Comparison of ENCODE assay signal across 19 cellular contexts in genomic region chrX:150896632-150897031, GRCh38. TPM values are rescaled to one million over a fixed set of nuclear protein-coding genes. Genes with fewer than 3 reads are reported as not detected.
DNase-seq lines count a peak whose midpoint lies in the region; ATAC-seq, FAIRE-seq and TF ChIP-seq lines count a peak whose summit lies in the region.
"Had no signal": no experiment of that assay in that cellular context is flagged by ENCODE, and none has a peak within 500 bp of the region (broad histone marks: within the 10 kb centered on the region; RNA-seq: fewer than 3 reads in every experiment).

No MANE protein-coding gene starts in this region.

- no peaks in the 10 kb centered on the region for H3K79me2 ChIP-seq in neural cell (replicated peaks; ENCODE audit: insufficient read depth, low read length)

- CTCF ChIA-PET in activated CD4-positive, alpha-beta memory T cell treated with anti-CD3 and anti-CD28 coated beads, Interleukin-2, amount 10 ng/mL, durations not matched to agents 7 days and 5 days (lab: Charles Lee), result no interaction called here
- CTCF ChIA-PET in activated CD4-positive, alpha-beta memory T cell treated with anti-CD3 and anti-CD28 coated beads for 36 hours (lab: Charles Lee), result interaction anchor here (1.4 kb wide), 1 partner anchor 124 kb away, joined by 5 read pairs; no protein-coding TSS in a partner anchor
- CTCF ChIA-PET in HEK293T (lab: Yijun Ruan, JAX), result no interaction called here

- H4K20me1 ChIP-seq in neural cell (ENCODE audit: insufficient read depth), result no peaks in the 10 kb centered on the region

- peaks cover 13% of the 10 kb centered on the region for H3K4me1 Mint-ChIP-seq in activated CD4-positive, alpha-beta memory T cell treated with anti-CD3 and anti-CD28 coated beads, Interleukin-2, amount 10 ng/mL, durations not matched to agents 7 days and 5 days
- H3K4me1 Mint-ChIP-seq in activated CD4-positive, alpha-beta memory T cell treated with anti-CD3 and anti-CD28 coated beads for 36 hours (ENCODE audit: low read depth), result peaks cover 13% of the 10 kb centered on the region
- peaks cover 5% of the 10 kb centered on the region for H3K4me1 Mint-ChIP-seq in activated T-helper 17 cell treated with anti-CD3 and anti-CD28 coated beads, Interleukin-2, amount 50 U/mL, for 72 hours
- H3K4me1 Mint-ChIP-seq in T-helper 2 cell treated with Interferon-gamma antibody and Interleukin-4, amounts not matched to agents 5 μg/mL and 100 μg/mL, for 36 hours (ENCODE audit: low read depth), result peaks cover 2% of the 10 kb centered on the region

- H3K27me3 Mint-ChIP-seq in activated CD4-positive, alpha-beta memory T cell treated with anti-CD3 and anti-CD28 coated beads, Interleukin-2, amount 10 ng/mL, durations not matched to agents 7 days and 5 days, result peaks cover 5% of the 10 kb centered on the region
- no peaks in the 10 kb centered on the region for H3K27me3 Mint-ChIP-seq in activated CD4-positive, alpha-beta memory T cell treated with anti-CD3 and anti-CD28 coated beads for 36 hours
- H3K27me3 Mint-ChIP-seq in activated T-helper 17 cell treated with anti-CD3 and anti-CD28 coated beads, Interleukin-2, amount 50 U/mL, for 72 hours, result no peaks in the 10 kb centered on the region
- H3K27me3 Mint-ChIP-seq in T-helper 2 cell treated with Interferon-gamma antibody and Interleukin-4, amounts not matched to agents 5 μg/mL and 100 μg/mL, for 36 hours (ENCODE audit: low read depth), result peaks cover 12% of the 10 kb centered on the region

- no peak for TF ChIP-seq EP300 in neural cell (conservative IDR thresholded peaks at IDR 0.05; ENCODE audit: poor library complexity, severe bottlenecking)

- DNase-seq in activated CD4-positive, alpha-beta memory T cell treated with anti-CD3 and anti-CD28 coated beads, Interleukin-2, amount 10 ng/mL, durations not matched to agents 7 days and 5 days, result no peak
- DNase-seq in activated CD4-positive, alpha-beta memory T cell treated with anti-CD3 and anti-CD28 coated beads for 36 hours, result no peak
- no peak for DNase-seq in GM12891 (ENCODE audit: insufficient read length, low spot score)
- DNase-seq in HEK293T (ENCODE audit: extremely low spot score), result no peak
- no peak for DNase-seq in T-helper 2 cell treated with Interferon-gamma antibody and Interleukin-4, amounts not matched to agents 5 μg/mL and 100 μg/mL, for 36 hours (ENCODE audit: low spot score)
- no peak for DNase-seq in NOMO-1 treated with DMSO at 0.1 percent for 48 hours (lab: John Stamatoyannopoulos, UW; ENCODE audit: unreplicated experiment)
- DNase-seq: 8988T, DMS 273 treated with DMSO at 0.1 percent for 48 hours, EL, IMR-90, NCI-H1436, NCI-H2029 treated with DMSO at 0.1 percent for 48 hours, NCI-H510A had no signal

- H3K36me3 ChIP-seq in neural cell (ENCODE audit: insufficient read depth, low read length), result no peaks in the 10 kb centered on the region
- H3K36me3 ChIP-seq: BLaER1 treated with 17β-estradiol and CSF1 and Interleukin-3, amounts not matched to agents 10 nM and 100 nM; SJSA1 had no signal

- FAIRE-seq in GM12891 (lab: Jason Lieb, UNC), result peak; percentile 43
- FAIRE-seq: H1 had no signal

- no peak overlapping the region for H3K27ac ChIP-seq in neural cell (ENCODE audit: low read length)
- H3K27ac ChIP-seq: BLaER1 treated with 17β-estradiol and CSF1 and Interleukin-3, amounts not matched to agents 10 nM and 100 nM; RWPE1; SJSA1 had no signal

- no peak for TF ChIP-seq RAD21 in neural cell (conservative IDR thresholded peaks at IDR 0.05)

- H3K4me3 ChIP-seq in neural cell (ENCODE audit: low read length), result peak overlapping the region; percentile 73
- H3K4me3 ChIP-seq: SJSA1 had no signal

- POLR2A ChIA-PET in activated CD4-positive, alpha-beta memory T cell treated with anti-CD3 and anti-CD28 coated beads, Interleukin-2, amount 10 ng/mL, durations not matched to agents 7 days and 5 days (lab: Charles Lee), result interaction anchor here (1.9 kb wide), 1 partner anchor 86 kb away, joined by 10 read pairs; the partner anchor contains the start of gene HMGB3
- POLR2A ChIA-PET in activated CD4-positive, alpha-beta memory T cell treated with anti-CD3 and anti-CD28 coated beads for 36 hours (lab: Charles Lee), result no interaction called here
- POLR2A ChIA-PET in HEK293T (lab: Yijun Ruan, JAX), result no interaction called here

- no peak overlapping the region for H3K27ac Mint-ChIP-seq in activated CD4-positive, alpha-beta memory T cell treated with anti-CD3 and anti-CD28 coated beads, Interleukin-2, amount 10 ng/mL, durations not matched to agents 7 days and 5 days
- no peak overlapping the region for H3K27ac Mint-ChIP-seq in activated CD4-positive, alpha-beta memory T cell treated with anti-CD3 and anti-CD28 coated beads for 36 hours
- H3K27ac Mint-ChIP-seq in activated T-helper 17 cell treated with anti-CD3 and anti-CD28 coated beads, Interleukin-2, amount 50 U/mL, for 72 hours, result no peak overlapping the region
- H3K27ac Mint-ChIP-seq in T-helper 2 cell treated with Interferon-gamma antibody and Interleukin-4, amounts not matched to agents 5 μg/mL and 100 μg/mL, for 36 hours, result no peak overlapping the region

- H3K9me3 Mint-ChIP-seq in activated CD4-positive, alpha-beta memory T cell treated with anti-CD3 and anti-CD28 coated beads, Interleukin-2, amount 10 ng/mL, durations not matched to agents 7 days and 5 days, result no peaks in the 10 kb centered on the region
- no peaks in the 10 kb centered on the region for H3K9me3 Mint-ChIP-seq in activated CD4-positive, alpha-beta memory T cell treated with anti-CD3 and anti-CD28 coated beads for 36 hours
- H3K9me3 Mint-ChIP-seq in activated T-helper 17 cell treated with anti-CD3 and anti-CD28 coated beads, Interleukin-2, amount 50 U/mL, for 72 hours, result no peaks in the 10 kb centered on the region
- H3K9me3 Mint-ChIP-seq in T-helper 2 cell treated with Interferon-gamma antibody and Interleukin-4, amounts not matched to agents 5 μg/mL and 100 μg/mL, for 36 hours, result no peaks in the 10 kb centered on the region

- TF ChIP-seq CTCF in neural cell (IDR thresholded peaks at IDR 0.05; ENCODE audit: poor library complexity, severe bottlenecking), result no peak

- ATAC-seq in activated T-helper 17 cell treated with anti-CD3 and anti-CD28 coated beads, Interleukin-2, amount 50 U/mL, for 72 hours (replicated peaks), result no peak

- H3F3A ChIP-seq in neural cell (ENCODE audit: insufficient read depth, low read length, poor library complexity, severe bottlenecking), result no peaks in the 10 kb centered on the region

- H3K4me3 Mint-ChIP-seq in activated CD4-positive, alpha-beta memory T cell treated with anti-CD3 and anti-CD28 coated beads, Interleukin-2, amount 10 ng/mL, durations not matched to agents 7 days and 5 days, result peak overlapping the region; percentile 21
- no peak overlapping the region for H3K4me3 Mint-ChIP-seq in activated CD4-positive, alpha-beta memory T cell treated with anti-CD3 and anti-CD28 coated beads for 36 hours
- peak overlapping the region; percentile 67 for H3K4me3 Mint-ChIP-seq in activated T-helper 17 cell treated with anti-CD3 and anti-CD28 coated beads, Interleukin-2, amount 50 U/mL, for 72 hours
- H3K4me3 Mint-ChIP-seq in T-helper 2 cell treated with Interferon-gamma antibody and Interleukin-4, amounts not matched to agents 5 μg/mL and 100 μg/mL, for 36 hours, result no peak overlapping the region

- no peak overlapping the region for H3K9ac ChIP-seq in neural cell (ENCODE audit: low read length)

- no peaks in the 10 kb centered on the region for H3K36me3 Mint-ChIP-seq in activated CD4-positive, alpha-beta memory T cell treated with anti-CD3 and anti-CD28 coated beads, Interleukin-2, amount 10 ng/mL, durations not matched to agents 7 days and 5 days (ENCODE audit: low read depth)
- H3K36me3 Mint-ChIP-seq in activated CD4-positive, alpha-beta memory T cell treated with anti-CD3 and anti-CD28 coated beads for 36 hours, result no peaks in the 10 kb centered on the region
- no peaks in the 10 kb centered on the region for H3K36me3 Mint-ChIP-seq in activated T-helper 17 cell treated with anti-CD3 and anti-CD28 coated beads, Interleukin-2, amount 50 U/mL, for 72 hours (ENCODE audit: low read depth)
- H3K36me3 Mint-ChIP-seq in T-helper 2 cell treated with Interferon-gamma antibody and Interleukin-4, amounts not matched to agents 5 μg/mL and 100 μg/mL, for 36 hours (ENCODE audit: low read depth), result no peaks in the 10 kb centered on the region

- no peak for TF ChIP-seq POLR2A in GM12891 (IDR thresholded peaks at IDR 0.05; ENCODE audit: low read depth, low read length)

- no peaks in the 10 kb centered on the region for H3K9me3 ChIP-seq in neural cell (ENCODE audit: low read length)
- H3K9me3 ChIP-seq: SJSA1 had no signal

- H2AFZ ChIP-seq in neural cell (ENCODE audit: low read depth, low read length), result no peak overlapping the region

- intact Hi-C loops in activated CD4-positive, alpha-beta memory T cell treated with anti-CD3 and anti-CD28 coated beads for 36 hours (cut with micrococcal nuclease), result loop anchor here (5.0 to 10.0 kb wide), 2 partner anchors 122 to 501 kb away; partner anchors contain the start of gene VMA21

- no peaks in the 10 kb centered on the region for H3K9me2 ChIP-seq in neural cell (ENCODE audit: insufficient read depth, low read length)

- H3K27me3 ChIP-seq in neural cell (ENCODE audit: insufficient read depth, low read depth, low read length), result no peaks in the 10 kb centered on the region
- H3K27me3 ChIP-seq: BLaER1 treated with 17β-estradiol and CSF1 and Interleukin-3, amounts not matched to agents 10 nM and 100 nM; SJSA1 had no signal

- no peak overlapping the region for H3K4me2 ChIP-seq in neural cell (ENCODE audit: low read length)

TF ChIP-seq in GM12891, 5 proteins besides CTCF, POLR2A, EP300 and RAD21 (continues in another document):
- TF ChIP-seq POLR2AphosphoS5 (IDR thresholded peaks at IDR 0.05; ENCODE audit: low read depth, low read length), result no peak
- no peak for TF ChIP-seq PAX5 (IDR thresholded peaks at IDR 0.05; ENCODE audit: insufficient read depth, low read length, severe bottlenecking)
- TF ChIP-seq SPI1 (IDR thresholded peaks at IDR 0.05; ENCODE audit: low read depth, low read length), result no peak

TF ChIP-seq in HEK293T, 16 proteins besides CTCF, POLR2A, EP300 and RAD21:
- no peak for TF ChIP-seq ARNT (IDR thresholded peaks at IDR 0.05)
- no peak for TF ChIP-seq NFRKB (IDR thresholded peaks at IDR 0.05)
- no peak for TF ChIP-seq L3MBTL2 (conservative IDR thresholded peaks at IDR 0.05)
- no peak for TF ChIP-seq SUZ12 (IDR thresholded peaks at IDR 0.05)
- no peak for TF ChIP-seq ZNF384 (IDR thresholded peaks at IDR 0.05)
- TF ChIP-seq BHLHE40 (IDR thresholded peaks at IDR 0.05; ENCODE audit: borderline replicate concordance), result no peak
- no peak for TF ChIP-seq LEF1 (IDR thresholded peaks at IDR 0.05; ENCODE audit: borderline replicate concordance)
- no peak for TF ChIP-seq FOXK2 (IDR thresholded peaks at IDR 0.05)
- no peak for TF ChIP-seq TARDBP (IDR thresholded peaks at IDR 0.05)

RNA-seq across cellular contexts. Expression of gene CD99L2, which starts 1.8 kb away (rescaled TPM):
- total RNA-seq in activated CD4-positive, alpha-beta memory T cell treated with anti-CD3 and anti-CD28 coated beads, Interleukin-2, amount 10 ng/mL, durations not matched to agents 7 days and 5 days, result 10 to 100 TPM; 16.6 to 17.0 TPM
- total RNA-seq in activated CD4-positive, alpha-beta memory T cell treated with anti-CD3 and anti-CD28 coated beads for 36 hours, result 10 to 100 TPM; 14.9 to 15.7 TPM
- 10.8 TPM for polyA plus RNA-seq in GM12891 (2012; ENCODE audit: low read depth, missing spikeins)
- total RNA-seq in activated T-helper 17 cell treated with anti-CD3 and anti-CD28 coated beads, Interleukin-2, amount 50 U/mL, for 72 hours, result 10 to 100 TPM; 11.6 to 17.6 TPM
- polyA plus RNA-seq in neural cell, result 61.0 and 74.4 TPM in 2 replicates
- polyA minus RNA-seq in neural cell, result 87.6 and 92.5 TPM in 2 replicates

Comparison
In these comparisons a context has a peak if more than half of its experiments do, and no peak if none do; other contexts are left out.
1. H3K4me3 Mint-ChIP-seq: peak in activated CD4-positive, alpha-beta memory T cell treated with anti-CD3 and anti-CD28 coated beads, Interleukin-2, amount 10 ng/mL, durations not matched to agents 7 days and 5 days (single experiment) and activated T-helper 17 cell treated with anti-CD3 and anti-CD28 coated beads, Interleukin-2, amount 50 U/mL, for 72 hours (single experiment); none in activated CD4-positive, alpha-beta memory T cell treated with anti-CD3 and anti-CD28 coated beads for 36 hours (single experiment) and T-helper 2 cell treated with Interferon-gamma antibody and Interleukin-4, amounts not matched to agents 5 μg/mL and 100 μg/mL, for 36 hours (single experiment).